ENCODE assay signal across 15 cellular contexts in the genomic region with DNA sequence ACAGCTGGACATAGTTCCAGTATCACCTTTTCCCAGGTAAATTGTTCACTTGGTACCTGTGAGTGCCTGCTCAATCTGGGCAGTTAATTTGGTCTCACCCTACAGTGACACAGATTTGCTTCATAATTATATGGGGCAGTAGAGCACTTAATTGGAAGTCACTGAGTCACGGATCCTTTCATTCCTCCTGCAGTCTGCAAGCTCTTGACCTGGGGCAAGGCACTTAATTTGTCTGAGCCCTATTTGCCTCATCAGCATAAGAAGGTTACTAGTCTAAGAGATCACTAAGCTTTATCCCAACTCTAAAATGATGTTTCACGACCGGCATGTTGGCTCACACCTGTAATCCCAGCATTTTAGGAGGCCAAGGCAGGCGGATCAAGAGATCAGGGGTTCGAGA.
"Had no signal": no experiment of that assay in that cellular context is flagged by ENCODE, and none has a peak within 500 bp of the region (broad histone marks: within the 10 kb centered on the region; RNA-seq: fewer than 3 reads in every experiment).

No MANE protein-coding gene starts in this region.

- H3K4me1 ChIP-seq: left ventricle myocardium inferior, parathyroid adenoma, tibial nerve had no signal

- H3K27me3 ChIP-seq: tibial nerve had no signal

- H3K27ac ChIP-seq: left ventricle myocardium inferior, parathyroid adenoma, tibial nerve had no signal

- H3K4me3 ChIP-seq: left ventricle myocardium inferior, mucosa of descending colon, tibial nerve had no signal

- H3K36me3 ChIP-seq: left ventricle myocardium inferior had no signal

- H2AFZ ChIP-seq: parathyroid adenoma had no signal

- DNase-seq: activated CD4-positive, alpha-beta T cell treated with anti-CD3 and anti-CD28 coated beads, Interleukin-2, amount 10 ng/mL, durations not matched to agents 24 days and 14 days; activated CD4-positive, CD25-positive, alpha-beta regulatory T cell; activated CD8-positive, alpha-beta T cell treated with anti-CD3 and anti-CD28 coated beads, Interleukin-2, amount 10 ng/mL, durations not matched to agents 7 days and 5 days; activated naive CD4-positive, alpha-beta T cell treated with anti-CD3 and anti-CD28 coated beads for 36 hours; activated T-cell treated with anti-CD3 and anti-CD28 coated beads for 4 hours; left ventricle myocardium inferior; mucosa of descending colon; naive thymus-derived CD4-positive, alpha-beta T cell; retina; stimulated activated CD4-positive, alpha-beta T cell treated with anti-CD3 and anti-CD28 coated beads, Interleukin-15, amount 100 ng/mL, for 24 hours; stimulated activated CD4-positive, alpha-beta T cell treated with anti-CD3 and anti-CD28 coated beads, Interleukin-4, amount 100 ng/mL, for 24 hours; stimulated activated naive CD4-positive, alpha-beta T cell; substantia nigra had no signal

- ATAC-seq: activated CD8-positive, alpha-beta T cell treated with anti-CD3 and anti-CD28 coated beads, Interleukin-2, amount 10 ng/mL, durations not matched to agents 7 days and 5 days; mucosa of descending colon; naive thymus-derived CD4-positive, alpha-beta T cell had no signal

- H3K9me3 ChIP-seq: left ventricle myocardium inferior, mucosa of descending colon had no signal

- H3K9ac ChIP-seq: parathyroid adenoma had no signal
